ENCODE assay signal across 13 cellular contexts in genomic region chr2:202821538-202822160, GRCh38.
"Had no signal": no experiment of that assay in that cellular context is flagged by ENCODE, and none has a peak within 500 bp of the region (broad histone marks: within the 10 kb centered on the region; RNA-seq: fewer than 3 reads in every experiment).

No MANE protein-coding gene starts in this region.

- H3K4me1 ChIP-seq: spleen had no signal

- FAIRE-seq: kidney, urothelium cell line had no signal

- DNase-seq: activated CD4-positive, alpha-beta memory T cell treated with anti-CD3 and anti-CD28 coated beads for 36 hours; activated T-cell treated with anti-CD3 and anti-CD28 coated beads for 4 hours; amniotic stem cell; foreskin melanocyte; hypothalamus; kidney; retina; spleen; stimulated activated naive CD4-positive, alpha-beta T cell treated with Interleukin-2 at 50 U/mL for 16 hours; T-helper 2 cell had no signal

- H3K9me3 ChIP-seq: spleen, tibial nerve had no signal

- H3K27me3 ChIP-seq: spleen, tibial nerve had no signal

- H3K36me3 ChIP-seq: spleen had no signal

- H3K4me3 ChIP-seq: spleen, tibial nerve had no signal

- H3K27ac ChIP-seq: spleen, tibial nerve, VCaP had no signal
